In genomic region chrX:136577562-136577961, GRCh38 we compare ENCODE assay signal across 9 cellular contexts. TPM values are rescaled to one million over a fixed set of nuclear protein-coding genes. Genes with fewer than 3 reads are reported as not detected.
DNase-seq lines count a peak whose midpoint lies in the region; ATAC-seq and TF ChIP-seq lines count a peak whose summit lies in the region.
"Had no signal": no experiment of that assay in that cellular context is flagged by ENCODE, and none has a peak within 500 bp of the region (broad histone marks: within the 10 kb centered on the region; RNA-seq: fewer than 3 reads in every experiment).

No MANE protein-coding gene starts in this region.

- peaks cover 1 to 5% (median 3%) of the 10 kb centered on the region in 3 donors for H3K27me3 Mint-ChIP-seq in CD14-positive monocyte (ENCODE audit: low read depth in 3 of 3)
- no peaks in the 10 kb centered on the region for H3K27me3 Mint-ChIP-seq in activated CD8-positive, alpha-beta memory T cell treated with anti-CD3 and anti-CD28 coated beads, Interleukin-2, amount 10 ng/mL, durations not matched to agents 7 days and 5 days
- H3K27me3 Mint-ChIP-seq in endodermal cell (ENCODE audit: insufficient read depth): peaks cover 18% of the 10 kb centered on the region
- H3K27me3 Mint-ChIP-seq in naive B cell: peaks cover 0 to 24% (median 0%) of the 10 kb centered on the region in 3 donors
- H3K27me3 Mint-ChIP-seq in stimulated activated naive B cell treated with anti-CD40 and anti-IgM and Interleukin-4, amounts not matched to agents 10 μg/mL and 1 μg/mL and 100 μg/mL, for 72 hours: peaks cover 8 to 14% of the 10 kb centered on the region in 2 donors

- no peak overlapping the region for H3K9ac ChIP-seq in endodermal cell (ENCODE audit: extremely low read depth, low read length, poor library complexity, severe bottlenecking)

- ATAC-seq in GM19043 (IDR thresholded peaks at IDR 0.05; ENCODE audit: low read depth, unreplicated experiment) (peak; percentile 99), HG03280 (IDR thresholded peaks at IDR 0.05; ENCODE audit: unreplicated experiment) (peak; percentile 99), naive B cell (ENCODE audit: low read depth in 2 of 2) (peak; percentile 54 to 58)
- ATAC-seq in activated CD8-positive, alpha-beta memory T cell treated with anti-CD3 and anti-CD28 coated beads, Interleukin-2, amount 10 ng/mL, durations not matched to agents 7 days and 5 days: peak; percentile 100
- ATAC-seq in stimulated activated naive B cell treated with anti-CD40 and anti-IgM and Interleukin-4, amounts not matched to agents 10 μg/mL and 1 μg/mL and 100 μg/mL, for 72 hours (replicated peaks): peak; percentile 87 to 99

- peaks cover 0 to 2% (median 0%) of the 10 kb centered on the region in 7 donors for H3K9me3 Mint-ChIP-seq in CD14-positive monocyte
- H3K9me3 Mint-ChIP-seq in activated CD8-positive, alpha-beta memory T cell treated with anti-CD3 and anti-CD28 coated beads, Interleukin-2, amount 10 ng/mL, durations not matched to agents 7 days and 5 days (ENCODE audit: low read depth): no peaks in the 10 kb centered on the region
- H3K9me3 Mint-ChIP-seq in endodermal cell: peaks cover 48% of the 10 kb centered on the region
- peaks cover 0 to 2% (median 0%) of the 10 kb centered on the region in 7 donors for H3K9me3 Mint-ChIP-seq in naive B cell
- H3K9me3 Mint-ChIP-seq in stimulated activated naive B cell treated with anti-CD40 and anti-IgM and Interleukin-4, amounts not matched to agents 10 μg/mL and 1 μg/mL and 100 μg/mL, for 72 hours: no peaks in the 10 kb centered on the region
- H3K9me3 Mint-ChIP-seq: IgD-negative memory B cell had no signal

- H3K4me3 ChIP-seq in endodermal cell (ENCODE audit: low read length): no peak overlapping the region

- WGBS in endodermal cell (ENCODE audit: insufficient coverage in 1 of 2, insufficient read length in 1 of 2), 2 experiments: 6 to 20% methylated on average over 1 to 6 of the region's 6 CpGs

- CTCF ChIA-PET in activated CD8-positive, alpha-beta memory T cell treated with anti-CD3 and anti-CD28 coated beads, Interleukin-2, amount 10 ng/mL, durations not matched to agents 7 days and 5 days (lab: Charles Lee): interaction anchor here (0.6 to 2.2 kb wide), 15 partner anchors 11 to 347 kb away, joined by 3 to 8 read pairs (median 3); no protein-coding TSS in a partner anchor

- H3K27ac Mint-ChIP-seq in CD14-positive monocyte (no peak overlapping the region), endodermal cell (no peak overlapping the region), naive B cell (no peak overlapping the region)
- H3K27ac Mint-ChIP-seq in activated CD8-positive, alpha-beta memory T cell treated with anti-CD3 and anti-CD28 coated beads, Interleukin-2, amount 10 ng/mL, durations not matched to agents 7 days and 5 days: peak overlapping the region; percentile 80
- no peak overlapping the region for H3K27ac Mint-ChIP-seq in stimulated activated naive B cell treated with anti-CD40 and anti-IgM and Interleukin-4, amounts not matched to agents 10 μg/mL and 1 μg/mL and 100 μg/mL, for 72 hours
- H3K27ac Mint-ChIP-seq: IgD-negative memory B cell had no signal

- no peaks in the 10 kb centered on the region for H3K9me3 ChIP-seq in endodermal cell (ENCODE audit: control insufficient read depth, low read length)

- H3K4me3 Mint-ChIP-seq in CD14-positive monocyte: no peak overlapping the region
- H3K4me3 Mint-ChIP-seq in activated CD8-positive, alpha-beta memory T cell treated with anti-CD3 and anti-CD28 coated beads, Interleukin-2, amount 10 ng/mL, durations not matched to agents 7 days and 5 days: no peak overlapping the region
- no peak overlapping the region for H3K4me3 Mint-ChIP-seq in endodermal cell
- no peak overlapping the region for H3K4me3 Mint-ChIP-seq in naive B cell
- no peak overlapping the region for H3K4me3 Mint-ChIP-seq in stimulated activated naive B cell treated with anti-CD40 and anti-IgM and Interleukin-4, amounts not matched to agents 10 μg/mL and 1 μg/mL and 100 μg/mL, for 72 hours
- H3K4me3 Mint-ChIP-seq: IgD-negative memory B cell had no signal

- no peaks in the 10 kb centered on the region for H3K4me1 ChIP-seq in endodermal cell (ENCODE audit: control insufficient read depth, insufficient read depth, low read length)

- H3K36me3 Mint-ChIP-seq in CD14-positive monocyte (no peaks in the 10 kb centered on the region), endodermal cell (ENCODE audit: low read depth) (no peaks in the 10 kb centered on the region), naive B cell (no peaks in the 10 kb centered on the region)
- no peaks in the 10 kb centered on the region for H3K36me3 Mint-ChIP-seq in activated CD8-positive, alpha-beta memory T cell treated with anti-CD3 and anti-CD28 coated beads, Interleukin-2, amount 10 ng/mL, durations not matched to agents 7 days and 5 days
- no peaks in the 10 kb centered on the region for H3K36me3 Mint-ChIP-seq in stimulated activated naive B cell treated with anti-CD40 and anti-IgM and Interleukin-4, amounts not matched to agents 10 μg/mL and 1 μg/mL and 100 μg/mL, for 72 hours
- H3K36me3 Mint-ChIP-seq: IgD-negative memory B cell had no signal

- H3K4me1 Mint-ChIP-seq in CD14-positive monocyte (peaks cover 2% of the 10 kb centered on the region), endodermal cell (no peaks in the 10 kb centered on the region), naive B cell (no peaks in the 10 kb centered on the region)
- H3K4me1 Mint-ChIP-seq in activated CD8-positive, alpha-beta memory T cell treated with anti-CD3 and anti-CD28 coated beads, Interleukin-2, amount 10 ng/mL, durations not matched to agents 7 days and 5 days: peaks cover 36% of the 10 kb centered on the region
- peaks cover 0 to 2% of the 10 kb centered on the region in 2 donors for H3K4me1 Mint-ChIP-seq in stimulated activated naive B cell treated with anti-CD40 and anti-IgM and Interleukin-4, amounts not matched to agents 10 μg/mL and 1 μg/mL and 100 μg/mL, for 72 hours
- H3K4me1 Mint-ChIP-seq: IgD-negative memory B cell had no signal

- no peak overlapping the region for H3K27ac ChIP-seq in endodermal cell (ENCODE audit: low read depth, low read length)

- peak; percentile 43 for DNase-seq in CD14-positive monocyte (ENCODE audit: low spot score)
- DNase-seq in NCI-H82 treated with DMSO at 0.1 percent for 48 hours (lab: John Stamatoyannopoulos, UW; ENCODE audit: unreplicated experiment): peak; percentile 16
- peak; percentile 84 for DNase-seq in activated CD8-positive, alpha-beta memory T cell treated with anti-CD3 and anti-CD28 coated beads, Interleukin-2, amount 10 ng/mL, durations not matched to agents 7 days and 5 days
- peak; percentile 80 for DNase-seq in endodermal cell
- DNase-seq in naive B cell: no peak
- peak; percentile 17 for DNase-seq in stimulated activated naive B cell treated with anti-CD40 and anti-IgM and Interleukin-4, amounts not matched to agents 10 μg/mL and 1 μg/mL and 100 μg/mL, for 72 hours

- TF ChIP-seq CTCF in CD14-positive monocyte (IDR thresholded peaks at IDR 0.05): peak; percentile 39
- peak; percentile 76 for TF ChIP-seq CTCF in endodermal cell (conservative IDR thresholded peaks at IDR 0.05)

- intact Hi-C loops in CD14-positive monocyte (cut with micrococcal nuclease): no loop called here

- peaks cover 4% of the 10 kb centered on the region for H3K27me3 ChIP-seq in endodermal cell (ENCODE audit: control insufficient read depth, insufficient read depth, low read length, poor library complexity, severe bottlenecking)

- H3K36me3 ChIP-seq in endodermal cell (ENCODE audit: control insufficient read depth, insufficient read depth, low read length): no peaks in the 10 kb centered on the region

RNA-seq across cellular contexts. Expression of gene VGLL1, which starts 45.5 kb away (rescaled TPM):
- polyA plus RNA-seq in CD14-positive monocyte (not detected), naive B cell (ENCODE audit: low read depth in 6 of 6) (not detected)
- not detected for total RNA-seq in activated CD8-positive, alpha-beta memory T cell treated with anti-CD3 and anti-CD28 coated beads, Interleukin-2, amount 10 ng/mL, durations not matched to agents 7 days and 5 days
- not detected for total RNA-seq in endodermal cell
- polyA plus RNA-seq in endodermal cell (2013, experiment 1 of 2): not detected
- not detected for polyA plus RNA-seq in endodermal cell (2013, experiment 2 of 2)
- polyA plus RNA-seq: IgD-negative memory B cell had no signal
